Comparison of ENCODE assay signal across 2 cellular contexts in the genomic region with DNA sequence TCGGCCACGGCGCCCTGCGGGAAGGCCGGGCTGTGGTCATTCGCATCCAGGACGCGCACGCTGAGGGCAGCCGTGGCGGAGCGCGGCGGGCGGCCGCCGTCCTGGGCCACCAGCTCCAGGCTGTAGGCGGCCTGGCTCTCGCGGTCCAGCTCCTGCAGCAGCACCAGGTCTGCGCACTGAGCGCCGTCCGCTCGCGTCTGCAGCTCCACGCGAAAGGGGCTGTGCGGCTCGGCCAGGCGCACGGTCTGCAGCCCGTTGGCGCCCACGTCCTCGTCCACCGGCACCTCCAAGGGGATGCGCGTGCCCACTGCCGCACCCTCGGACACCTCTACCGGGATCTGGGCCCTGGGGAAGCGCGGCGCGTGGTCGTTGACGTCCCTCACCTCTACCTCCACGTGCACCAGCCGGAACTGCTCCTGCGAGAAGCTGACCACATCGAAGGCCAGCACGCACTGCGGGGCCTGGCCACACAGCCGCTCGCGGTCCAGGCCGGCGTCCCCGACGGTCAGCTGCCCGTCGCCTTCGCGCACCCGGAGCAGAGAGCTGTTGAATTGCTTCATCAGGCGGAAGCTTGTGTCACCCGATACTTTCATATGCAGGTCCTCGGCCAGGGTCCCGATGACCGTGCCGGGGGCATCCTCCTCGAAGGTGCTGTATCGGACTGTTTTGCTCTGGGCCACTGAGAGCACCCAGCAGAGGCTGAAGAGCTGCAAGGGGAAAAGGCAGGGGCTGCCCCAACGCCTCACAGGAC.
TF ChIP-seq lines count a peak whose summit lies in the region.

No MANE protein-coding gene starts in this region.

TF ChIP-seq in SK-N-SH, 30 proteins besides CTCF, POLR2A, EP300 and RAD21 (continued from another document):
- TF ChIP-seq, protein P1, sequence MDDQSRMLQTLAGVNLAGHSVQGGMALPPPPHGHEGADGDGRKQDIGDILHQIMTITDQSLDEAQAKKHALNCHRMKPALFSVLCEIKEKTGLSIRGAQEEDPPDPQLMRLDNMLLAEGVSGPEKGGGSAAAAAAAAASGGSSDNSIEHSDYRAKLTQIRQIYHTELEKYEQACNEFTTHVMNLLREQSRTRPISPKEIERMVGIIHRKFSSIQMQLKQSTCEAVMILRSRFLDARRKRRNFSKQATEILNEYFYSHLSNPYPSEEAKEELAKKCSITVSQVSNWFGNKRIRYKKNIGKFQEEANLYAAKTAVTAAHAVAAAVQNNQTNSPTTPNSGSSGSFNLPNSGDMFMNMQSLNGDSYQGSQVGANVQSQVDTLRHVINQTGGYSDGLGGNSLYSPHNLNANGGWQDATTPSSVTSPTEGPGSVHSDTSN (IDR thresholded peaks at IDR 0.05) = no peak
- no peak for TF ChIP-seq NFIC (IDR thresholded peaks at IDR 0.05; ENCODE audit: borderline replicate concordance)
- TF ChIP-seq IRF3 (IDR thresholded peaks at IDR 0.05; ENCODE audit: low read depth, low read length) = no peak
- TF ChIP-seq USF2 (IDR thresholded peaks at IDR 0.05; ENCODE audit: borderline replicate concordance, low read depth, low read length) = no peak
- TF ChIP-seq SIN3A (IDR thresholded peaks at IDR 0.05; ENCODE audit: borderline replicate concordance, low read depth, low read length) = no peak
- no peak for TF ChIP-seq SMC3 (IDR thresholded peaks at IDR 0.05; ENCODE audit: low read depth, low read length)
- TF ChIP-seq MEF2A (IDR thresholded peaks at IDR 0.05; ENCODE audit: borderline replicate concordance, low read depth) = no peak
- no peak for TF ChIP-seq TEAD4 (IDR thresholded peaks at IDR 0.05; ENCODE audit: borderline replicate concordance, insufficient read depth)
- TF ChIP-seq NRF1 (IDR thresholded peaks at IDR 0.05; ENCODE audit: low read depth, low read length) = no peak
- no peak for TF ChIP-seq ZBTB33 (IDR thresholded peaks at IDR 0.05; ENCODE audit: borderline replicate concordance, low read depth)
- no peak for TF ChIP-seq REST (IDR thresholded peaks at IDR 0.05; ENCODE audit: low read depth, low read length)
- TF ChIP-seq, protein P2, sequence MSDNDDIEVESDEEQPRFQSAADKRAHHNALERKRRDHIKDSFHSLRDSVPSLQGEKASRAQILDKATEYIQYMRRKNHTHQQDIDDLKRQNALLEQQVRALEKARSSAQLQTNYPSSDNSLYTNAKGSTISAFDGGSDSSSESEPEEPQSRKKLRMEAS (IDR thresholded peaks at IDR 0.05; ENCODE audit: low read depth) = no peak
- TF ChIP-seq RXRA (IDR thresholded peaks at IDR 0.05; ENCODE audit: borderline replicate concordance, low read depth) = no peak
- no peak for TF ChIP-seq GATA2 (CRISPR knock-in tag; IDR thresholded peaks at IDR 0.05)

TF ChIP-seq in SK-N-SH treated with all-trans-retinoic acid at 6 μM for 48 hours, 23 proteins besides CTCF, POLR2A, EP300 and RAD21 (continued from another document):
- TF ChIP-seq OSR1 (CRISPR knock-in tag; IDR thresholded peaks at IDR 0.05) = no peak
- TF ChIP-seq ARNTL (CRISPR knock-in tag; IDR thresholded peaks at IDR 0.05; ENCODE audit: borderline replicate concordance, low read depth) = no peak
- TF ChIP-seq ZFP30 (CRISPR knock-in tag; IDR thresholded peaks at IDR 0.05) = no peak
- TF ChIP-seq GLIS3 (CRISPR knock-in tag; IDR thresholded peaks at IDR 0.05) = no peak
- no peak for TF ChIP-seq ESRRG (CRISPR knock-in tag; IDR thresholded peaks at IDR 0.05)
- no peak for TF ChIP-seq POU6F1 (CRISPR knock-in tag; IDR thresholded peaks at IDR 0.05; ENCODE audit: borderline replicate concordance, low read depth)
- no peak for TF ChIP-seq SNAI2 (CRISPR knock-in tag; IDR thresholded peaks at IDR 0.05)
- TF ChIP-seq TSHZ2 (CRISPR knock-in tag; IDR thresholded peaks at IDR 0.05) = no peak
- TF ChIP-seq BACH2 (CRISPR knock-in tag; IDR thresholded peaks at IDR 0.05; ENCODE audit: borderline replicate concordance) = no peak
- no peak for TF ChIP-seq TOX (CRISPR knock-in tag; IDR thresholded peaks at IDR 0.05; ENCODE audit: borderline replicate concordance)
- TF ChIP-seq, protein P3, sequence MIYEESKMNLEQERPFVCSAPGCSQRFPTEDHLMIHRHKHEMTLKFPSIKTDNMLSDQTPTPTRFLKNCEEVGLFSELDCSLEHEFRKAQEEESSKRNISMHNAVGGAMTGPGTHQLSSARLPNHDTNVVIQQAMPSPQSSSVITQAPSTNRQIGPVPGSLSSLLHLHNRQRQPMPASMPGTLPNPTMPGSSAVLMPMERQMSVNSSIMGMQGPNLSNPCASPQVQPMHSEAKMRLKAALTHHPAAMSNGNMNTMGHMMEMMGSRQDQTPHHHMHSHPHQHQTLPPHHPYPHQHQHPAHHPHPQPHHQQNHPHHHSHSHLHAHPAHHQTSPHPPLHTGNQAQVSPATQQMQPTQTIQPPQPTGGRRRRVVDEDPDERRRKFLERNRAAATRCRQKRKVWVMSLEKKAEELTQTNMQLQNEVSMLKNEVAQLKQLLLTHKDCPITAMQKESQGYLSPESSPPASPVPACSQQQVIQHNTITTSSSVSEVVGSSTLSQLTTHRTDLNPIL (CRISPR knock-in tag; IDR thresholded peaks at IDR 0.05; ENCODE audit: low read depth) = no peak
